In genomic region chr11:34915136-34916013, GRCh38 we compare ENCODE assay signal across 8 cellular contexts. TPM values are rescaled to one million over a fixed set of nuclear protein-coding genes. Genes with fewer than 3 reads are reported as not detected.
A peak's percentile ranks its signal among the peaks of the same experiment; 100 is the strongest.
DNase-seq lines count a peak whose midpoint lies in the region; ATAC-seq, FAIRE-seq and TF ChIP-seq lines count a peak whose summit lies in the region.

No MANE protein-coding gene starts in this region.

- H3K27ac ChIP-seq in caudate nucleus (ENCODE audit: low read depth, low read length) (peak overlapping the region; percentile 87), HepG2 (ENCODE audit: extremely low read length, insufficient read depth, low read length) (peak overlapping the region; percentile 99)

- H3K9ac ChIP-seq in HepG2 (ENCODE audit: insufficient read depth, low read depth, low read length), result peak overlapping the region; percentile 99

- peak overlapping the region; percentile 77 for H2AFZ ChIP-seq in HepG2 (ENCODE audit: low read length)

- BruUV-seq in HepG2 (replicated peaks; lab: Mats Ljungman, UMichigan), result TSS peak; percentile 83

- TF ChIP-seq CTCF in HepG2 (CRISPR knock-in tag; IDR thresholded peaks at IDR 0.05), result peak; percentile 36

- CTCF ChIA-PET in HepG2 (lab: Yijun Ruan, JAX; ENCODE audit: low intra/inter-chr PET ratio, low total read pairs), result no interaction called here

- intact Hi-C loops in HepG2 (cut with micrococcal nuclease; ENCODE audit: unreplicated experiment), result no loop called here

- peak in 1 of 2 experiments; percentile 89; a peak in 2 of 4 replicates for TF ChIP-seq POLR2A in HepG2 (IDR thresholded peaks at IDR 0.05; ENCODE audit: insufficient read depth in 1 of 2, low read depth in 2 of 2, low read length in 2 of 2)

- peaks cover 12% of the 10 kb centered on the region for H3K36me3 Mint-ChIP-seq in T-helper 1 cell treated with Interleukin-12 subunit alpha and Interleukin-12 subunit beta and Interleukin-4 antibody, amounts not matched to agents 30 μg/mL and 1 μg/mL, for 36 hours (ENCODE audit: low read depth)
- peaks cover 15% of the 10 kb centered on the region for H3K36me3 Mint-ChIP-seq in stimulated activated naive CD8-positive, alpha-beta T cell treated with anti-CD3 and anti-CD28 coated beads, Interleukin-15, Interleukin-2, amounts not matched to agents 100 ng/mL and 50 ng/mL, for 24 hours (ENCODE audit: low read depth)

- WGBS in HepG2 (ENCODE audit: low lambda C conversion rate), result 3% methylated on average over 27 of the region's 34 CpGs

- in situ Hi-C loops in HepG2 (cut with HindIII; ENCODE audit: extremely low pct_ligation_motif_present, low pct_unique_long_range_greater_than_20kb) (loop anchor here (25.0 kb wide), 1 partner anchor 753 kb away; no protein-coding TSS in a partner anchor), ACHN (cut with HindIII; ENCODE audit: low pct_ligation_motif_present, low pct_unique_long_range_greater_than_20kb, low sequenced_read_pairs) (no loop called here)

- no peaks in the 10 kb centered on the region for H3K9me3 ChIP-seq in HepG2 (ENCODE audit: low read length)

- H3K36me3 ChIP-seq in HepG2 (replicated peaks in 1 of 2; ENCODE audit: control insufficient read depth in 1 of 2, insufficient read depth in 2 of 2, low read length in 2 of 2), result peaks cover 0 to 8% of the 10 kb centered on the region in 2 experiments; a peak in 1 of 5 replicates

- H3K4me1 ChIP-seq in HepG2 (ENCODE audit: insufficient read depth, low read length), result peaks cover 52% of the 10 kb centered on the region

- TF ChIP-seq EP300 in HepG2 (IDR thresholded peaks at IDR 0.05; ENCODE audit: low read depth in 2 of 2, low read length in 2 of 2) (no peak), HepG2 (CRISPR knock-in tag; IDR thresholded peaks at IDR 0.05; ENCODE audit: borderline replicate concordance) (no peak)

- no peaks in the 10 kb centered on the region for H3K9me3 Mint-ChIP-seq in T-helper 1 cell treated with Interleukin-12 subunit alpha and Interleukin-12 subunit beta and Interleukin-4 antibody, amounts not matched to agents 30 μg/mL and 1 μg/mL, for 36 hours
- H3K9me3 Mint-ChIP-seq in stimulated activated naive CD8-positive, alpha-beta T cell treated with anti-CD3 and anti-CD28 coated beads, Interleukin-15, Interleukin-2, amounts not matched to agents 100 ng/mL and 50 ng/mL, for 24 hours, result peaks cover 5% of the 10 kb centered on the region

- POLR2A ChIA-PET in HepG2 (lab: Yijun Ruan, JAX), result interaction anchor here (0.6 to 4.3 kb wide), 19 partner anchors 8 to 864 kb away, joined by 3 to 46 read pairs (median 4); partner anchors contain the start of genes ABTB2, CAPRIN1 and NAT10

- ATAC-seq in HG02938 (IDR thresholded peaks at IDR 0.05; ENCODE audit: unreplicated experiment), result peak; percentile 6
- ATAC-seq in HepG2, result peak; percentile 3

- no peaks in the 10 kb centered on the region; a peak in 1 of 5 replicates for H3K27me3 ChIP-seq in HepG2 (ENCODE audit: control insufficient read depth in 1 of 2, insufficient read depth in 2 of 2, low read length in 2 of 2)

- peak overlapping the region; percentile 97 for H3K4me2 ChIP-seq in HepG2 (ENCODE audit: low read depth, low read length)

- H3K4me1 Mint-ChIP-seq in T-helper 1 cell treated with Interleukin-12 subunit alpha and Interleukin-12 subunit beta and Interleukin-4 antibody, amounts not matched to agents 30 μg/mL and 1 μg/mL, for 36 hours (ENCODE audit: low read depth), result peaks cover 25% of the 10 kb centered on the region
- peaks cover 36% of the 10 kb centered on the region for H3K4me1 Mint-ChIP-seq in stimulated activated naive CD8-positive, alpha-beta T cell treated with anti-CD3 and anti-CD28 coated beads, Interleukin-15, Interleukin-2, amounts not matched to agents 100 ng/mL and 50 ng/mL, for 24 hours (ENCODE audit: low read depth)

- peak overlapping the region; percentile 90 for H3K27ac Mint-ChIP-seq in T-helper 1 cell treated with Interleukin-12 subunit alpha and Interleukin-12 subunit beta and Interleukin-4 antibody, amounts not matched to agents 30 μg/mL and 1 μg/mL, for 36 hours
- peak overlapping the region; percentile 97 for H3K27ac Mint-ChIP-seq in stimulated activated naive CD8-positive, alpha-beta T cell treated with anti-CD3 and anti-CD28 coated beads, Interleukin-15, Interleukin-2, amounts not matched to agents 100 ng/mL and 50 ng/mL, for 24 hours

- TF ChIP-seq RAD21 in HepG2 (CRISPR knock-in tag; IDR thresholded peaks at IDR 0.05), result no peak

- FAIRE-seq in HepG2 (lab: Jason Lieb, UNC), result no peak

- peak overlapping the region; percentile 95 for H3K4me3 Mint-ChIP-seq in T-helper 1 cell treated with Interleukin-12 subunit alpha and Interleukin-12 subunit beta and Interleukin-4 antibody, amounts not matched to agents 30 μg/mL and 1 μg/mL, for 36 hours
- peak overlapping the region; percentile 98 for H3K4me3 Mint-ChIP-seq in stimulated activated naive CD8-positive, alpha-beta T cell treated with anti-CD3 and anti-CD28 coated beads, Interleukin-15, Interleukin-2, amounts not matched to agents 100 ng/mL and 50 ng/mL, for 24 hours

- H3K4me3 ChIP-seq in HepG2 (replicated peaks in 1 of 3; ENCODE audit: insufficient read depth in 1 of 3, low read depth in 2 of 3, low read length in 3 of 3), result peak overlapping the region; percentile 81 to 96 (median 89)

- H3K27me3 Mint-ChIP-seq in T-helper 1 cell treated with Interleukin-12 subunit alpha and Interleukin-12 subunit beta and Interleukin-4 antibody, amounts not matched to agents 30 μg/mL and 1 μg/mL, for 36 hours (ENCODE audit: low read depth), result no peaks in the 10 kb centered on the region
- no peaks in the 10 kb centered on the region for H3K27me3 Mint-ChIP-seq in stimulated activated naive CD8-positive, alpha-beta T cell treated with anti-CD3 and anti-CD28 coated beads, Interleukin-15, Interleukin-2, amounts not matched to agents 100 ng/mL and 50 ng/mL, for 24 hours

- H4K20me1 ChIP-seq in HepG2 (ENCODE audit: insufficient read depth, low read length), result no peaks in the 10 kb centered on the region

- H3K79me2 ChIP-seq in HepG2 (ENCODE audit: insufficient read depth, low read length), result peaks cover 45% of the 10 kb centered on the region

- DNase-seq in T-helper 1 cell (no peak), NCI-H748 (lab: John Stamatoyannopoulos, UW; ENCODE audit: unreplicated experiment) (peak; percentile 75), caudate nucleus (lab: John Stamatoyannopoulos, UW) (peak in 31 of 61 donors; percentile 9 to 81 (median 49)), HepG2 (ENCODE audit: low spot score) (no peak), ACHN (no peak)

TF ChIP-seq in HepG2, 621 proteins besides CTCF, POLR2A, EP300 and RAD21 (continues in another document):
- TF ChIP-seq ZSCAN21 (CRISPR knock-in tag; IDR thresholded peaks at IDR 0.05; ENCODE audit: borderline replicate concordance) (0 out of 2 replicates have a peak, but pooled peaks have one; percentile 41), ZNF205 (CRISPR knock-in tag; IDR thresholded peaks at IDR 0.05) (no peak), ZBTB42 (CRISPR knock-in tag; IDR thresholded peaks at IDR 0.05) (no peak)

RNA-seq across cellular contexts. Expression of gene APIP, which starts 0.8 kb away (rescaled TPM):
- total RNA-seq in HepG2 (2016; rRNA removed; fragmentation: Illumina TruSeq; extraction: Trizol), result 31.0 and 41.8 TPM in 2 replicates
- 9.9 and 10.1 TPM in 2 replicates for total RNA-seq in HepG2 (2016; cell fraction: cytosol; rRNA removed; fragmentation: Illumina TruSeq; extraction: Trizol; ENCODE audit: low read depth)
- 31.4 and 48.5 TPM in 2 replicates for total RNA-seq in HepG2 (2016; cell fraction: insoluble cytoplasmic fraction; rRNA removed; fragmentation: Illumina TruSeq; extraction: Trizol)
- total RNA-seq in HepG2 (2016; cell fraction: membrane; rRNA removed; fragmentation: Illumina TruSeq; extraction: Trizol), result 14.2 and 15.9 TPM in 2 replicates
- 15.4 and 16.1 TPM in 2 replicates for total RNA-seq in HepG2 (2016; cell fraction: nucleus; rRNA removed; fragmentation: Illumina TruSeq; extraction: Trizol)
- polyA plus RNA-seq in HepG2 (2011; rRNA removed), result 10.9 and 16.9 TPM in 2 replicates
- polyA plus RNA-seq in HepG2 (2011; cell fraction: cytosol; rRNA removed), result 10.8 and 10.9 TPM in 2 replicates
- polyA plus RNA-seq in HepG2 (2011; cell fraction: nucleus; rRNA removed), result 2.8 and 5.2 TPM in 2 replicates
- polyA plus RNA-seq in HepG2 (2012), result 17.8 and 20.5 TPM in 2 replicates
- polyA plus RNA-seq in HepG2 (2016; cell fraction: cytosol; fragmentation: Illumina TruSeq; extraction: Trizol; ENCODE audit: low read depth), result 7.2 and 8.5 TPM in 2 replicates
- polyA plus RNA-seq in HepG2 (2016; cell fraction: insoluble cytoplasmic fraction; fragmentation: Illumina TruSeq; extraction: Trizol; ENCODE audit: low read depth), result 65.8 and 75.5 TPM in 2 replicates
- 14.5 and 15.3 TPM in 2 replicates for polyA plus RNA-seq in HepG2 (2016; cell fraction: membrane; fragmentation: Illumina TruSeq; extraction: Trizol; ENCODE audit: low read depth)
- polyA plus RNA-seq in HepG2 (2016; cell fraction: nucleus; fragmentation: Illumina TruSeq; extraction: Trizol; ENCODE audit: insufficient read depth, low read depth), result 26.8 and 31.3 TPM in 2 replicates
- polyA minus RNA-seq in HepG2 (2011; rRNA and poly(A)+ RNA removed; ENCODE audit: low replicate concordance), result 3.3 and 3.6 TPM in 2 replicates
- polyA minus RNA-seq in HepG2 (2011; cell fraction: cytosol; rRNA and poly(A)+ RNA removed), result 5.6 and 6.0 TPM in 2 replicates
- polyA minus RNA-seq in HepG2 (2011; cell fraction: nucleus; rRNA and poly(A)+ RNA removed), result 3.0 and 5.3 TPM in 2 replicates

RNA-seq across cellular contexts. Expression of gene PDHX, which starts 1.0 kb away (rescaled TPM):
- 73.8 and 106 TPM in 2 replicates for total RNA-seq in HepG2 (2016; rRNA removed; fragmentation: Illumina TruSeq; extraction: Trizol)
- total RNA-seq in HepG2 (2016; cell fraction: cytosol; rRNA removed; fragmentation: Illumina TruSeq; extraction: Trizol; ENCODE audit: low read depth), result 41.6 and 44.1 TPM in 2 replicates
- 72.5 and 104 TPM in 2 replicates for total RNA-seq in HepG2 (2016; cell fraction: insoluble cytoplasmic fraction; rRNA removed; fragmentation: Illumina TruSeq; extraction: Trizol)
- 37.7 and 42.3 TPM in 2 replicates for total RNA-seq in HepG2 (2016; cell fraction: membrane; rRNA removed; fragmentation: Illumina TruSeq; extraction: Trizol)
- 43.0 and 44.2 TPM in 2 replicates for total RNA-seq in HepG2 (2016; cell fraction: nucleus; rRNA removed; fragmentation: Illumina TruSeq; extraction: Trizol)
- 32.9 and 41.0 TPM in 2 replicates for polyA plus RNA-seq in HepG2 (2011; rRNA removed)
- 24.4 and 27.6 TPM in 2 replicates for polyA plus RNA-seq in HepG2 (2011; cell fraction: cytosol; rRNA removed)
- polyA plus RNA-seq in HepG2 (2011; cell fraction: nucleus; rRNA removed), result 15.3 and 16.3 TPM in 2 replicates
- polyA plus RNA-seq in HepG2 (2012), result 35.7 and 57.8 TPM in 2 replicates
- 6.3 and 6.7 TPM in 2 replicates for polyA plus RNA-seq in HepG2 (2016; cell fraction: cytosol; fragmentation: Illumina TruSeq; extraction: Trizol; ENCODE audit: low read depth)
- polyA plus RNA-seq in HepG2 (2016; cell fraction: insoluble cytoplasmic fraction; fragmentation: Illumina TruSeq; extraction: Trizol; ENCODE audit: low read depth), result 95.4 and 97.5 TPM in 2 replicates
- 14.4 and 16.3 TPM in 2 replicates for polyA plus RNA-seq in HepG2 (2016; cell fraction: membrane; fragmentation: Illumina TruSeq; extraction: Trizol; ENCODE audit: low read depth)
- 43.7 and 45.9 TPM in 2 replicates for polyA plus RNA-seq in HepG2 (2016; cell fraction: nucleus; fragmentation: Illumina TruSeq; extraction: Trizol; ENCODE audit: insufficient read depth, low read depth)
- polyA minus RNA-seq in HepG2 (2011; rRNA and poly(A)+ RNA removed; ENCODE audit: low replicate concordance), result 30.6 and 40.4 TPM in 2 replicates
- 38.4 and 43.3 TPM in 2 replicates for polyA minus RNA-seq in HepG2 (2011; cell fraction: cytosol; rRNA and poly(A)+ RNA removed)
- 67.5 and 80.9 TPM in 2 replicates for polyA minus RNA-seq in HepG2 (2011; cell fraction: nucleus; rRNA and poly(A)+ RNA removed)

Comparison
In these comparisons a context has a peak if more than half of its experiments do, and no peak if none do; other contexts are left out.
1. DNase-seq: peak in NCI-H748 (single experiment) and caudate nucleus (31 of 61); none in T-helper 1 cell (0 of 5), HepG2 (single experiment) and ACHN (single experiment).